ENCODE assay signal across 9 cellular contexts in the genomic region with DNA sequence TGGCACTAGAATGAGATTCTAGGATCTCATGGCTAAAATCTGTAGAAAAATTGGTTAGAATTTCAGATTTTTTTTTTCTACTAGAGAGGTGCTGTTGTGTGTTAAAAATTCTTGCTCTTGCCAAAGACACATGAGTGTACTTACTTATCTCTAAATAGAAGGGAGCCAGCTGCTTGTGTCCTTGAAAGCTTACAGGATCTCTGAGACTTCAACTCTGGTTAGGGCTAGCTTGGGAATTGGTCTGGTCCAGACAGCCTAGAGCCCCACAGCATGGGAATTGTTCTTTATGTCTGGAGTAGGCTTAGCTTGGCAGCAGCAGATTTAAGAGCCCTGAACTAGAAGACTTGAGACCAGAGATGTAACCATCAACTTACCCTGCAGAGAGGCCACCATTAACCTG. TPM values are rescaled to one million over a fixed set of nuclear protein-coding genes. Genes with fewer than 3 reads are reported as not detected.
A peak's percentile ranks its signal among the peaks of the same experiment; 100 is the strongest.
DNase-seq lines count a peak whose midpoint lies in the region; ATAC-seq and TF ChIP-seq lines count a peak whose summit lies in the region.
"Had no signal": no experiment of that assay in that cellular context is flagged by ENCODE, and none has a peak within 500 bp of the region (broad histone marks: within the 10 kb centered on the region; RNA-seq: fewer than 3 reads in every experiment).

No MANE protein-coding gene starts in this region.

- H3K27ac Mint-ChIP-seq in brain: peak overlapping the region in 4 of 5 experiments; percentile 24 to 80 (median 74)
- peak overlapping the region; percentile 60 for H3K27ac Mint-ChIP-seq in mesothelial cell of epicardium

- H3K4me3 Mint-ChIP-seq in brain (peak overlapping the region in 1 of 5 experiments; percentile 19), mesothelial cell of epicardium (no peak overlapping the region)

- H3K27me3 Mint-ChIP-seq in brain (no peaks in the 10 kb centered on the region), mesothelial cell of epicardium (ENCODE audit: low read depth) (no peaks in the 10 kb centered on the region)

- H3K9me3 Mint-ChIP-seq in brain (no peaks in the 10 kb centered on the region), mesothelial cell of epicardium (peaks cover 5% of the 10 kb centered on the region)
- H3K9me3 Mint-ChIP-seq: activated naive CD4-positive, alpha-beta T cell treated with anti-CD3 and anti-CD28 coated beads, Interleukin-2, amount 50 U/mL, for 72 hours had no signal

- ATAC-seq in HG02798 (IDR thresholded peaks at IDR 0.05; ENCODE audit: poor library complexity, unreplicated experiment): no peak
- ATAC-seq: activated naive CD4-positive, alpha-beta T cell treated with anti-CD3 and anti-CD28 coated beads, Interleukin-2, amount 50 U/mL, for 72 hours had no signal

- DNase-seq in DMS79 (lab: John Stamatoyannopoulos, UW) (peak; percentile 67), LHCN-M2 (ENCODE audit: low read depth) (peak; percentile 61), mesothelial cell of epicardium (ENCODE audit: low spot score in 2 of 2, unreplicated experiment in 2 of 2) (no peak), foreskin melanocyte (no peak), midbrain (lab: John Stamatoyannopoulos, UW) (no peak)
- no peak for DNase-seq in activated CD4-positive, CD25-positive, alpha-beta regulatory T cell (lab: John Stamatoyannopoulos, UW)

- H3K36me3 Mint-ChIP-seq in brain (peaks cover 73% of the 10 kb centered on the region), mesothelial cell of epicardium (peaks cover 17% of the 10 kb centered on the region)

- H3K4me1 Mint-ChIP-seq in brain (peaks cover 45% of the 10 kb centered on the region), mesothelial cell of epicardium (peaks cover 10% of the 10 kb centered on the region)

- no peak for TF ChIP-seq CTCF in brain (conservative IDR thresholded peaks at IDR 0.05)
- TF ChIP-seq CTCF in mesothelial cell of epicardium (IDR thresholded peaks at IDR 0.05; ENCODE audit: unreplicated experiment): no peak

RNA-seq across cellular contexts. Expression of gene MACO1, which starts 37.3 kb away (rescaled TPM):
- 12.8 and 14.5 TPM in 2 replicates for total RNA-seq in LHCN-M2 (2014; rRNA removed)
- 6.9 TPM for polyA plus RNA-seq in LHCN-M2 (2012)
- polyA plus RNA-seq in brain (ENCODE audit: insufficient read depth, low read depth, low replicate concordance): 22.8 TPM
- 26.9 to 27.9 TPM (median 27.3 TPM) in 3 replicates for total RNA-seq in mesothelial cell of epicardium

RNA-seq across cellular contexts. Expression of gene RHCE, which starts 47.4 kb away (rescaled TPM):
- 0.92 and 1.6 TPM in 2 replicates for total RNA-seq in LHCN-M2 (2014; rRNA removed)
- polyA plus RNA-seq in LHCN-M2 (2012): 0.78 TPM
- polyA plus RNA-seq in brain (ENCODE audit: insufficient read depth, low read depth, low replicate concordance): 2.3 TPM
- 0.72 to 0.86 TPM (median 0.75 TPM) in 3 replicates for total RNA-seq in mesothelial cell of epicardium

Comparison
In these comparisons a context has a peak if more than half of its experiments do, and no peak if none do; other contexts are left out.
1. DNase-seq: peak in DMS79 (single experiment) and LHCN-M2 (single experiment); none in mesothelial cell of epicardium (0 of 2), foreskin melanocyte (single experiment), midbrain (single experiment) and activated CD4-positive, CD25-positive, alpha-beta regulatory T cell (0 of 4).